In the genomic region with DNA sequence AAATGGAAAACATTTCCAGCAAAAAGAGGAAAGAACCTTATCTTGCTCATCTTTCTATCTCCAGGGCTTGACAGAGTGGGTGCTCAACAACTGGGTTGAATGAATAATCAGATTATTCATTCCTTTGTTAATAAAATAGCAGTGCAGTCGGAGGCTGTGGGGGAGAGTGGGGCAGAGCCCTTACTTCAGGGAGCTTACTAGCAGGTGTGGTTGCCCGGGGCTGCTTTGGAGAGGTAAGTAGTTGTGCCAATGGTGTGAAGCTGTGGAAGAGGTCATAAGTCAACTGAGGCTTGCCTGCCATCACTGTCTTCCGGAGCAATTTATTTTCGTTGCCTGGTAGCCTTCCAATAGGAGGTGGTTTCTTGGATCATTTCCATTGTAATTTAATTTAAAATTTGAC, we compare ENCODE assay signal across 1 cellular context.
TF ChIP-seq lines count a peak whose summit lies in the region.

No MANE protein-coding gene starts in this region.

TF ChIP-seq in WTC11, 78 proteins besides CTCF, POLR2A, EP300 and RAD21 (continued from another document):
- TF ChIP-seq, protein P1, sequence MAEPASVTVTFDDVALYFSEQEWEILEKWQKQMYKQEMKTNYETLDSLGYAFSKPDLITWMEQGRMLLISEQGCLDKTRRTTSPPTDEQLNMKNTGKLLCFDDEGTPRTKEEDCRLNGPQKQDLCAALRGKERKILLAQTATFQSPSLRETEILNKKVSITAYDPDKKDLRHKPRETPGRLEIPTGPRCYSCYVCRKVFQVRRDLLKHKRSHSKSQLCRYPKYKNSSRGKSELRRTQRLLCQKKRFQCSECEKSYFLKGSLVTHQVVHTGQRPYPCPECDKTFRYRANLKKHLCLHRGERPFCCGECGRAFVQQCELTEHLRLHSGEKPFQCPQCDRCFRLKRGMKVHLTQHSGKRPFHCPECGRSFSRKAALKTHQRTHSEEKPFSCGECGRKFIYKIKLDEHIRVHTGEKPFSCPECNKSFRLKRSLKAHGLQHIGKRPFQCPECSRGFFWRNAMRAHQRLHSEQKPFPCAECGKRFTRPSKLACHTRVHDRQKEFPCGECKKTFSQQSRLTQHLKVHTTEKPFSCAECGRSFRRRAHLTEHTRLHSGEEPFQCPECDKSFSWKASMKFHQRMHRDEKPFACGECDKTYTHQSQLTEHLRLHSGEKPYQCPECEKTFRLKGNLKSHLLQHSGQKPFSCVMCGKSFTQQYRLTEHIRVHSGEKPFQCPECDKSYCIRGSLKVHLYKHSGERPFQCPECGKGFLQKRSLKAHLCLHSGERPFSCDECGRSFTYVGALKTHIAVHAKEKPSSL (CRISPR knock-in tag; conservative IDR thresholded peaks at IDR 0.05) = no peak
- TF ChIP-seq NFYB (CRISPR knock-in tag; conservative IDR thresholded peaks at IDR 0.05; ENCODE audit: low read depth) (no peak), MXD4 (CRISPR knock-in tag; IDR thresholded peaks at IDR 0.05; ENCODE audit: borderline replicate concordance) (no peak), GTF2I (CRISPR knock-in tag; conservative IDR thresholded peaks at IDR 0.05) (no peak)
- TF ChIP-seq, protein P2, sequence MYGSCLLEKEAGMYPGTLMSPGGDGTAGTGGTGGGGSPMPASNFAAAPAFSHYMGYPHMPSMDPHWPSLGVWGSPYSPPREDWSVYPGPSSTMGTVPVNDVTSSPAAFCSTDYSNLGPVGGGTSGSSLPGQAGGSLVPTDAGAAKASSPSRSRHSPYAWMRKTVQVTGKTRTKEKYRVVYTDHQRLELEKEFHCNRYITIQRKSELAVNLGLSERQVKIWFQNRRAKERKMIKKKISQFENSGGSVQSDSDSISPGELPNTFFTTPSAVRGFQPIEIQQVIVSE (CRISPR knock-in tag; IDR thresholded peaks at IDR 0.05; ENCODE audit: borderline replicate concordance) = no peak
- TF ChIP-seq, protein P3, sequence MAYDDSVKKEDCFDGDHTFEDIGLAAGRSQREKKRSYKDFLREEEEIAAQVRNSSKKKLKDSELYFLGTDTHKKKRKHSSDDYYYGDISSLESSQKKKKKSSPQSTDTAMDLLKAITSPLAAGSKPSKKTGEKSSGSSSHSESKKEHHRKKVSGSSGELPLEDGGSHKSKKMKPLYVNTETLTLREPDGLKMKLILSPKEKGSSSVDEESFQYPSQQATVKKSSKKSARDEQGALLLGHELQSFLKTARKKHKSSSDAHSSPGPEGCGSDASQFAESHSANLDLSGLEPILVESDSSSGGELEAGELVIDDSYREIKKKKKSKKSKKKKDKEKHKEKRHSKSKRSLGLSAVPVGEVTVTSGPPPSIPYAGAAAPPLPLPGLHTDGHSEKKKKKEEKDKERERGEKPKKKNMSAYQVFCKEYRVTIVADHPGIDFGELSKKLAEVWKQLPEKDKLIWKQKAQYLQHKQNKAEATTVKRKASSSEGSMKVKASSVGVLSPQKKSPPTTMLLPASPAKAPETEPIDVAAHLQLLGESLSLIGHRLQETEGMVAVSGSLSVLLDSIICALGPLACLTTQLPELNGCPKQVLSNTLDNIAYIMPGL (CRISPR knock-in tag; IDR thresholded peaks at IDR 0.05) = no peak
- TF ChIP-seq, protein P4, sequence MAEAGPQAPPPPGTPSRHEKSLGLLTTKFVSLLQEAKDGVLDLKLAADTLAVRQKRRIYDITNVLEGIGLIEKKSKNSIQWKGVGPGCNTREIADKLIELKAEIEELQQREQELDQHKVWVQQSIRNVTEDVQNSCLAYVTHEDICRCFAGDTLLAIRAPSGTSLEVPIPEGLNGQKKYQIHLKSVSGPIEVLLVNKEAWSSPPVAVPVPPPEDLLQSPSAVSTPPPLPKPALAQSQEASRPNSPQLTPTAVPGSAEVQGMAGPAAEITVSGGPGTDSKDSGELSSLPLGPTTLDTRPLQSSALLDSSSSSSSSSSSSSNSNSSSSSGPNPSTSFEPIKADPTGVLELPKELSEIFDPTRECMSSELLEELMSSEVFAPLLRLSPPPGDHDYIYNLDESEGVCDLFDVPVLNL (CRISPR knock-in tag; IDR thresholded peaks at IDR 0.05; ENCODE audit: borderline replicate concordance, low read depth) = no peak
